Comparison of ENCODE assay signal across 14 cellular contexts in genomic region chr9:93960221-93960970, GRCh38. TPM values are rescaled to one million over a fixed set of nuclear protein-coding genes. Genes with fewer than 3 reads are reported as not detected.
DNase-seq lines count a peak whose midpoint lies in the region; ATAC-seq, FAIRE-seq and TF ChIP-seq lines count a peak whose summit lies in the region.
"Had no signal": no experiment of that assay in that cellular context is flagged by ENCODE, and none has a peak within 500 bp of the region (broad histone marks: within the 10 kb centered on the region; RNA-seq: fewer than 3 reads in every experiment).

No MANE protein-coding gene starts in this region.

- peak overlapping the region; percentile 41 for H2AFZ ChIP-seq in astrocyte (ENCODE audit: low read depth, low read length)

- intact Hi-C loops in lower lobe of right lung (cut with DNase I), result loop anchor here (10.0 kb wide), 1 partner anchor 276 kb away; no protein-coding TSS in a partner anchor

- TF ChIP-seq CTCF in astrocyte (IDR thresholded peaks at IDR 0.05; ENCODE audit: insufficient read depth, low read depth, low read length), result no peak
- TF ChIP-seq CTCF in lower lobe of right lung (IDR thresholded peaks at IDR 0.05), result no peak

- peak overlapping the region; percentile 56 to 66 for H3K4me3 Mint-ChIP-seq in activated T-cell treated with anti-CD3 and anti-CD28 coated beads, Interleukin-2, amount 50 U/mL, for 72 hours
- no peak overlapping the region for H3K4me3 Mint-ChIP-seq in activated T-cell treated with anti-CD3 and anti-CD28 coated beads, Interleukin-2, amount 50 U/mL, for 24 hours
- no peak overlapping the region for H3K4me3 Mint-ChIP-seq in astrocyte (ENCODE audit: unreplicated experiment)
- H3K4me3 Mint-ChIP-seq in stimulated activated naive B cell treated with anti-CD40 and anti-IgM and Interleukin-4, amounts not matched to agents 10 μg/mL and 1 μg/mL and 100 μg/mL, for 72 hours, result peak overlapping the region; percentile 44 to 67

- in situ Hi-C loops in KBM-7 (cut with MboI; ENCODE audit: low pct_unique_long_range_greater_than_20kb, low sequenced_read_pairs), result loop anchor here (10.0 kb wide), 1 partner anchor 276 kb away; no protein-coding TSS in a partner anchor

- H3K27ac ChIP-seq in astrocyte (ENCODE audit: low read depth, low read length), result no peak overlapping the region
- H3K27ac ChIP-seq in lower lobe of right lung, result no peak overlapping the region
- H3K27ac ChIP-seq: spleen, uterus had no signal

- peaks cover 3% of the 10 kb centered on the region for H3K4me1 ChIP-seq in astrocyte (ENCODE audit: insufficient read depth, low read length)
- peaks cover 38% of the 10 kb centered on the region for H3K4me1 ChIP-seq in lower lobe of right lung

- ATAC-seq in activated T-cell treated with anti-CD3 and anti-CD28 coated beads, Interleukin-2, amount 50 U/mL, for 72 hours (replicated peaks in 1 of 2), result peak in 1 of 2 donors; percentile 20
- no peak for ATAC-seq in lower lobe of right lung
- no peak for ATAC-seq in stimulated activated naive B cell treated with anti-CD40 and anti-IgM and Interleukin-4, amounts not matched to agents 10 μg/mL and 1 μg/mL and 100 μg/mL, for 72 hours (replicated peaks)
- ATAC-seq in GM19463 (IDR thresholded peaks at IDR 0.05; ENCODE audit: unreplicated experiment), result no peak
- ATAC-seq: GM12878 had no signal

- peaks cover 15% of the 10 kb centered on the region for H4K20me1 ChIP-seq in astrocyte (ENCODE audit: insufficient read depth, low read length)

- no peak for DNase-seq in activated T-cell treated with anti-CD3 and anti-CD28 coated beads, Interleukin-2, amount 50 U/mL, for 72 hours
- DNase-seq in activated T-cell treated with anti-CD3 and anti-CD28 coated beads, Interleukin-2, amount 50 U/mL, for 24 hours, result no peak
- no peak for DNase-seq in astrocyte (ENCODE audit: low read depth)
- no peak for DNase-seq in lower lobe of right lung
- no peak for DNase-seq in stimulated activated naive B cell treated with anti-CD40 and anti-IgM and Interleukin-4, amounts not matched to agents 10 μg/mL and 1 μg/mL and 100 μg/mL, for 72 hours
- no peak for DNase-seq in NCI-H345 (lab: John Stamatoyannopoulos, UW)
- no peak for DNase-seq in KBM-7
- DNase-seq: activated CD4-positive, alpha-beta T cell treated with anti-CD3 and anti-CD28 coated beads for 1 hour; central memory CD4-positive, alpha-beta T cell; spleen; uterus had no signal

- H3K4me3 ChIP-seq in astrocyte (ENCODE audit: insufficient read depth, low read depth, low read length) (no peak overlapping the region), lower lobe of right lung (peak overlapping the region; percentile 12)
- H3K4me3 ChIP-seq: GM12878, uterus had no signal

- H3K9me3 Mint-ChIP-seq in activated T-cell treated with anti-CD3 and anti-CD28 coated beads, Interleukin-2, amount 50 U/mL, for 72 hours, result no peaks in the 10 kb centered on the region
- H3K9me3 Mint-ChIP-seq in activated T-cell treated with anti-CD3 and anti-CD28 coated beads, Interleukin-2, amount 50 U/mL, for 24 hours, result no peaks in the 10 kb centered on the region
- H3K9me3 Mint-ChIP-seq in astrocyte (ENCODE audit: unreplicated experiment), result peaks cover 4% of the 10 kb centered on the region
- no peaks in the 10 kb centered on the region for H3K9me3 Mint-ChIP-seq in stimulated activated naive B cell treated with anti-CD40 and anti-IgM and Interleukin-4, amounts not matched to agents 10 μg/mL and 1 μg/mL and 100 μg/mL, for 72 hours
- H3K9me3 Mint-ChIP-seq: neural crest cell had no signal

- peaks cover 79% of the 10 kb centered on the region for H3K27me3 Mint-ChIP-seq in activated T-cell treated with anti-CD3 and anti-CD28 coated beads, Interleukin-2, amount 50 U/mL, for 72 hours (ENCODE audit: low read depth)
- peaks cover 77% of the 10 kb centered on the region for H3K27me3 Mint-ChIP-seq in activated T-cell treated with anti-CD3 and anti-CD28 coated beads, Interleukin-2, amount 50 U/mL, for 24 hours
- peaks cover 68% of the 10 kb centered on the region for H3K27me3 Mint-ChIP-seq in astrocyte (ENCODE audit: low read depth, unreplicated experiment)
- H3K27me3 Mint-ChIP-seq in stimulated activated naive B cell treated with anti-CD40 and anti-IgM and Interleukin-4, amounts not matched to agents 10 μg/mL and 1 μg/mL and 100 μg/mL, for 72 hours, result peaks cover 73 to 93% of the 10 kb centered on the region in 2 donors

- H3K9me3 ChIP-seq in astrocyte (ENCODE audit: insufficient read depth, low read depth, low read length), result no peaks in the 10 kb centered on the region
- H3K9me3 ChIP-seq in lower lobe of right lung, result no peaks in the 10 kb centered on the region
- H3K9me3 ChIP-seq: spleen, uterus had no signal

- H3K36me3 Mint-ChIP-seq in activated T-cell treated with anti-CD3 and anti-CD28 coated beads, Interleukin-2, amount 50 U/mL, for 72 hours (ENCODE audit: insufficient read depth in 2 of 2), result peaks cover 0 to 1% of the 10 kb centered on the region in 2 donors
- H3K36me3 Mint-ChIP-seq in activated T-cell treated with anti-CD3 and anti-CD28 coated beads, Interleukin-2, amount 50 U/mL, for 24 hours (ENCODE audit: low read depth), result no peaks in the 10 kb centered on the region
- H3K36me3 Mint-ChIP-seq in astrocyte (ENCODE audit: low read depth, unreplicated experiment), result peaks cover 2% of the 10 kb centered on the region
- H3K36me3 Mint-ChIP-seq in stimulated activated naive B cell treated with anti-CD40 and anti-IgM and Interleukin-4, amounts not matched to agents 10 μg/mL and 1 μg/mL and 100 μg/mL, for 72 hours, result peaks cover 1 to 4% of the 10 kb centered on the region in 2 donors

- H3K27ac Mint-ChIP-seq in activated T-cell treated with anti-CD3 and anti-CD28 coated beads, Interleukin-2, amount 50 U/mL, for 72 hours, result no peak overlapping the region
- H3K27ac Mint-ChIP-seq in activated T-cell treated with anti-CD3 and anti-CD28 coated beads, Interleukin-2, amount 50 U/mL, for 24 hours, result no peak overlapping the region
- H3K27ac Mint-ChIP-seq in astrocyte (ENCODE audit: unreplicated experiment), result no peak overlapping the region
- H3K27ac Mint-ChIP-seq in stimulated activated naive B cell treated with anti-CD40 and anti-IgM and Interleukin-4, amounts not matched to agents 10 μg/mL and 1 μg/mL and 100 μg/mL, for 72 hours, result no peak overlapping the region

- no peak overlapping the region for H3K9ac ChIP-seq in astrocyte (ENCODE audit: low read length)

- no peaks in the 10 kb centered on the region for H3K79me2 ChIP-seq in astrocyte (ENCODE audit: insufficient read depth, low read length)

- H3K36me3 ChIP-seq in astrocyte (ENCODE audit: insufficient read depth, low read length) (no peaks in the 10 kb centered on the region), lower lobe of right lung (no peaks in the 10 kb centered on the region)
- H3K36me3 ChIP-seq: spleen, uterus had no signal

- peaks cover 60% of the 10 kb centered on the region for H3K4me1 Mint-ChIP-seq in activated T-cell treated with anti-CD3 and anti-CD28 coated beads, Interleukin-2, amount 50 U/mL, for 72 hours (ENCODE audit: low read depth)
- H3K4me1 Mint-ChIP-seq in activated T-cell treated with anti-CD3 and anti-CD28 coated beads, Interleukin-2, amount 50 U/mL, for 24 hours (ENCODE audit: low read depth), result peaks cover 48% of the 10 kb centered on the region
- H3K4me1 Mint-ChIP-seq in astrocyte (ENCODE audit: low read depth, unreplicated experiment), result peaks cover 6% of the 10 kb centered on the region
- peaks cover 34 to 57% of the 10 kb centered on the region in 2 donors for H3K4me1 Mint-ChIP-seq in stimulated activated naive B cell treated with anti-CD40 and anti-IgM and Interleukin-4, amounts not matched to agents 10 μg/mL and 1 μg/mL and 100 μg/mL, for 72 hours

- H3K4me2 ChIP-seq in astrocyte (ENCODE audit: low read length), result peak overlapping the region; percentile 41

- H3K27me3 ChIP-seq in astrocyte (ENCODE audit: insufficient read depth, low read length) (peaks cover 64% of the 10 kb centered on the region), lower lobe of right lung (ENCODE audit: low read depth) (peaks cover 64% of the 10 kb centered on the region)

- no peak for FAIRE-seq in astrocyte (lab: Jason Lieb, UNC)
- FAIRE-seq: GM12878 had no signal

RNA-seq across cellular contexts. Expression of gene BARX1, which starts 5.2 kb away (rescaled TPM):
- 1 to 10 TPM in 1 of 2 donors, under 1 TPM in 1; 0.38 to 1.7 TPM for total RNA-seq in activated T-cell treated with anti-CD3 and anti-CD28 coated beads, Interleukin-2, amount 50 U/mL, for 72 hours
- total RNA-seq in astrocyte, result 0.62 and 0.73 TPM in 2 replicates
- not detected for total RNA-seq in lower lobe of right lung
- total RNA-seq: GM12878, spleen had no signal

Comparison
In these comparisons a context has a peak if more than half of its experiments do, and no peak if none do; other contexts are left out.
1. H3K4me3 Mint-ChIP-seq: peak in activated T-cell treated with anti-CD3 and anti-CD28 coated beads, Interleukin-2, amount 50 U/mL, for 72 hours (2 of 2) and stimulated activated naive B cell treated with anti-CD40 and anti-IgM and Interleukin-4, amounts not matched to agents 10 μg/mL and 1 μg/mL and 100 μg/mL, for 72 hours (2 of 2); none in activated T-cell treated with anti-CD3 and anti-CD28 coated beads, Interleukin-2, amount 50 U/mL, for 24 hours (single experiment) and astrocyte (single experiment).